In the genomic region with DNA sequence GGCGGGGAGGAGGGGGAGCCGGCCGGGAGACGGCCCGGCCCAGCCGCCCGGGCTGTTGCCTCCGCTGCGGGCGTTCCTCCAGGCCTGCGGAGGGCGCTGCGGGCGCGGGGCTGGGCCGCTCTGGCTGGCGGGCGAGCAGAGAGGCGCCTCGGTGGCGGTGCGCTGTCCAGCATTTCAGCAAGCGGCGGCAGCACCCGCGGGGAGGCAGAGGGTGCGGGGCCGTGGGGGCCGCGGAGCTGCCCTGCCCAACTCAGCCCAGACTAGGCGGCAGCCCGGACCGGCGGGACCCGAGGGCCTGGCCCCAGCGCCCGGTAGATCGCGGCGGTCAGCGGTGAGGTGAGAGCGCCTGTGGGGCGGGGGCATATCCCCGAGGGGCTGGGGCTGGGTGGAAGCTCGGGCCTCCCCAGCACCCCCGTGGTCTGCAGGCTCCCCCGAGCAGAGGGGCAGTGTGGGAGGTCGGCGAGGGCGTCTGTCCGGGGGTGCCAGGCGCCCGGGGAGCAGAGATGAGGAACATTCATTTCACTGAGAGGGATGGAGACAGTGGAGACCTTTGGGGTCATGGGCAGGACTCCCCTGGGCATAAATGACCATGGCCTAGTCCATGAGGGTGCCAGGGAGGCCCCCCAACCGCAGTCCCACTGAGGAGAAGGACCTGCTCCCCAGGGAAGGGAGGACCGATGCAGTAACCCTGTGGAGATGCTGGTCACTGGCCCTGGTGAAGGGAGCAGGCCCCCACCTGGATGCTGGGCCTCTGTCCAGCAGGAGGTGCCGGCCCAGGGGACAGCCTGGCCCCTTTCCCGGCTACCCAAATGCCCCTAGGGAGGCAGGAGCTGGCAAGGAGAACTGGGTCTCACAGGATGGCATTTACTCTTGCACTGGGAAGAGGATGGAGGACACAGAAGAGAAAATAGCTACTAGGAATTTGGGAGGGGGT, we compare ENCODE assay signal across 1 cellular context.
A peak's percentile ranks its signal among the peaks of the same experiment; 100 is the strongest.
TF ChIP-seq lines count a peak whose summit lies in the region.

A gene with protein sequence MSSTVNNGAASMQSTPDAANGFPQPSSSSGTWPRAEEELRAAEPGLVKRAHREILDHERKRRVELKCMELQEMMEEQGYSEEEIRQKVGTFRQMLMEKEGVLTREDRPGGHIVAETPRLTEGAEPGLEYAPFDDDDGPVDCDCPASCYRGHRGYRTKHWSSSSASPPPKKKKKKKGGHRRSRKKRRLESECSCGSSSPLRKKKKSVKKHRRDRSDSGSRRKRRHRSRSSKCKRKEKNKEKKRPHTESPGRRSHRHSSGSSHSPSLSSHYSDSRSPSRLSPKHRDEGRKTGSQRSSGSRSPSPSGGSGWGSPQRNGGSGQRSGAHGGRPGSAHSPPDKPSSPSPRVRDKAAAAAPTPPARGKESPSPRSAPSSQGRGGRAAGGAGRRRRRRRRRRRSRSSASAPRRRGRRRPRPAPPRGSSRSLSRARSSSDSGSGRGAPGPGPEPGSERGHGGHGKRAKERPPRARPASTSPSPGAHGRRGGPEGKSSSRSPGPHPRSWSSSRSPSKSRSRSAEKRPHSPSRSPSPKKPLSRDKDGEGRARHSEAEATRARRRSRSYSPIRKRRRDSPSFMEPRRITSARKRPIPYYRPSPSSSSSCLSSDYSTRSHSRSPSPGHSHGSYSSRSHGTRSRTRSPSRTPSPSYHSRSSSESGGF (plus strand): TSS at position 165 of the 934 bp plus-strand sequence. CDS start 33,171 bp downstream, outside the sequence.

TF ChIP-seq in K562, 482 proteins besides CTCF, POLR2A, EP300 and RAD21 (continued from another document and continues in another):
- TF ChIP-seq, protein P1, sequence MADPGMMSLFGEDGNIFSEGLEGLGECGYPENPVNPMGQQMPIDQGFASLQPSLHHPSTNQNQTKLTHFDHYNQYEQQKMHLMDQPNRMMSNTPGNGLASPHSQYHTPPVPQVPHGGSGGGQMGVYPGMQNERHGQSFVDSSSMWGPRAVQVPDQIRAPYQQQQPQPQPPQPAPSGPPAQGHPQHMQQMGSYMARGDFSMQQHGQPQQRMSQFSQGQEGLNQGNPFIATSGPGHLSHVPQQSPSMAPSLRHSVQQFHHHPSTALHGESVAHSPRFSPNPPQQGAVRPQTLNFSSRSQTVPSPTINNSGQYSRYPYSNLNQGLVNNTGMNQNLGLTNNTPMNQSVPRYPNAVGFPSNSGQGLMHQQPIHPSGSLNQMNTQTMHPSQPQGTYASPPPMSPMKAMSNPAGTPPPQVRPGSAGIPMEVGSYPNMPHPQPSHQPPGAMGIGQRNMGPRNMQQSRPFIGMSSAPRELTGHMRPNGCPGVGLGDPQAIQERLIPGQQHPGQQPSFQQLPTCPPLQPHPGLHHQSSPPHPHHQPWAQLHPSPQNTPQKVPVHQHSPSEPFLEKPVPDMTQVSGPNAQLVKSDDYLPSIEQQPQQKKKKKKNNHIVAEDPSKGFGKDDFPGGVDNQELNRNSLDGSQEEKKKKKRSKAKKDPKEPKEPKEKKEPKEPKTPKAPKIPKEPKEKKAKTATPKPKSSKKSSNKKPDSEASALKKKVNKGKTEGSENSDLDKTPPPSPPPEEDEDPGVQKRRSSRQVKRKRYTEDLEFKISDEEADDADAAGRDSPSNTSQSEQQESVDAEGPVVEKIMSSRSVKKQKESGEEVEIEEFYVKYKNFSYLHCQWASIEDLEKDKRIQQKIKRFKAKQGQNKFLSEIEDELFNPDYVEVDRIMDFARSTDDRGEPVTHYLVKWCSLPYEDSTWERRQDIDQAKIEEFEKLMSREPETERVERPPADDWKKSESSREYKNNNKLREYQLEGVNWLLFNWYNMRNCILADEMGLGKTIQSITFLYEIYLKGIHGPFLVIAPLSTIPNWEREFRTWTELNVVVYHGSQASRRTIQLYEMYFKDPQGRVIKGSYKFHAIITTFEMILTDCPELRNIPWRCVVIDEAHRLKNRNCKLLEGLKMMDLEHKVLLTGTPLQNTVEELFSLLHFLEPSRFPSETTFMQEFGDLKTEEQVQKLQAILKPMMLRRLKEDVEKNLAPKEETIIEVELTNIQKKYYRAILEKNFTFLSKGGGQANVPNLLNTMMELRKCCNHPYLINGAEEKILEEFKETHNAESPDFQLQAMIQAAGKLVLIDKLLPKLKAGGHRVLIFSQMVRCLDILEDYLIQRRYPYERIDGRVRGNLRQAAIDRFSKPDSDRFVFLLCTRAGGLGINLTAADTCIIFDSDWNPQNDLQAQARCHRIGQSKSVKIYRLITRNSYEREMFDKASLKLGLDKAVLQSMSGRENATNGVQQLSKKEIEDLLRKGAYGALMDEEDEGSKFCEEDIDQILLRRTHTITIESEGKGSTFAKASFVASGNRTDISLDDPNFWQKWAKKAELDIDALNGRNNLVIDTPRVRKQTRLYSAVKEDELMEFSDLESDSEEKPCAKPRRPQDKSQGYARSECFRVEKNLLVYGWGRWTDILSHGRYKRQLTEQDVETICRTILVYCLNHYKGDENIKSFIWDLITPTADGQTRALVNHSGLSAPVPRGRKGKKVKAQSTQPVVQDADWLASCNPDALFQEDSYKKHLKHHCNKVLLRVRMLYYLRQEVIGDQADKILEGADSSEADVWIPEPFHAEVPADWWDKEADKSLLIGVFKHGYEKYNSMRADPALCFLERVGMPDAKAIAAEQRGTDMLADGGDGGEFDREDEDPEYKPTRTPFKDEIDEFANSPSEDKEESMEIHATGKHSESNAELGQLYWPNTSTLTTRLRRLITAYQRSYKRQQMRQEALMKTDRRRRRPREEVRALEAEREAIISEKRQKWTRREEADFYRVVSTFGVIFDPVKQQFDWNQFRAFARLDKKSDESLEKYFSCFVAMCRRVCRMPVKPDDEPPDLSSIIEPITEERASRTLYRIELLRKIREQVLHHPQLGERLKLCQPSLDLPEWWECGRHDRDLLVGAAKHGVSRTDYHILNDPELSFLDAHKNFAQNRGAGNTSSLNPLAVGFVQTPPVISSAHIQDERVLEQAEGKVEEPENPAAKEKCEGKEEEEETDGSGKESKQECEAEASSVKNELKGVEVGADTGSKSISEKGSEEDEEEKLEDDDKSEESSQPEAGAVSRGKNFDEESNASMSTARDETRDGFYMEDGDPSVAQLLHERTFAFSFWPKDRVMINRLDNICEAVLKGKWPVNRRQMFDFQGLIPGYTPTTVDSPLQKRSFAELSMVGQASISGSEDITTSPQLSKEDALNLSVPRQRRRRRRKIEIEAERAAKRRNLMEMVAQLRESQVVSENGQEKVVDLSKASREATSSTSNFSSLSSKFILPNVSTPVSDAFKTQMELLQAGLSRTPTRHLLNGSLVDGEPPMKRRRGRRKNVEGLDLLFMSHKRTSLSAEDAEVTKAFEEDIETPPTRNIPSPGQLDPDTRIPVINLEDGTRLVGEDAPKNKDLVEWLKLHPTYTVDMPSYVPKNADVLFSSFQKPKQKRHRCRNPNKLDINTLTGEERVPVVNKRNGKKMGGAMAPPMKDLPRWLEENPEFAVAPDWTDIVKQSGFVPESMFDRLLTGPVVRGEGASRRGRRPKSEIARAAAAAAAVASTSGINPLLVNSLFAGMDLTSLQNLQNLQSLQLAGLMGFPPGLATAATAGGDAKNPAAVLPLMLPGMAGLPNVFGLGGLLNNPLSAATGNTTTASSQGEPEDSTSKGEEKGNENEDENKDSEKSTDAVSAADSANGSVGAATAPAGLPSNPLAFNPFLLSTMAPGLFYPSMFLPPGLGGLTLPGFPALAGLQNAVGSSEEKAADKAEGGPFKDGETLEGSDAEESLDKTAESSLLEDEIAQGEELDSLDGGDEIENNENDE (IDR thresholded peaks at IDR 0.05; ENCODE audit: low read depth, low read length): no peak
- peak; percentile 86 for TF ChIP-seq CREM (IDR thresholded peaks at IDR 0.05; ENCODE audit: low read depth)
- TF ChIP-seq ARNT (IDR thresholded peaks at IDR 0.05): no peak
- TF ChIP-seq PHB (CRISPR knock-in tag; IDR thresholded peaks at IDR 0.05): no peak
- no peak for TF ChIP-seq NUFIP1 (IDR thresholded peaks at IDR 0.05; ENCODE audit: partially characterized antibody)
- TF ChIP-seq, protein P2, sequence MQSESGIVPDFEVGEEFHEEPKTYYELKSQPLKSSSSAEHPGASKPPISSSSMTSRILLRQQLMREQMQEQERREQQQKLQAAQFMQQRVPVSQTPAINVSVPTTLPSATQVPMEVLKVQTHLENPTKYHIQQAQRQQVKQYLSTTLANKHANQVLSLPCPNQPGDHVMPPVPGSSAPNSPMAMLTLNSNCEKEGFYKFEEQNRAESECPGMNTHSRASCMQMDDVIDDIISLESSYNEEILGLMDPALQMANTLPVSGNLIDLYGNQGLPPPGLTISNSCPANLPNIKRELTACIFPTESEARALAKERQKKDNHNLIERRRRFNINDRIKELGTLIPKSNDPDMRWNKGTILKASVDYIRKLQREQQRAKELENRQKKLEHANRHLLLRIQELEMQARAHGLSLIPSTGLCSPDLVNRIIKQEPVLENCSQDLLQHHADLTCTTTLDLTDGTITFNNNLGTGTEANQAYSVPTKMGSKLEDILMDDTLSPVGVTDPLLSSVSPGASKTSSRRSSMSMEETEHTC (IDR thresholded peaks at IDR 0.05): no peak
- no peak for TF ChIP-seq MEF2A (IDR thresholded peaks at IDR 0.05; ENCODE audit: control insufficient read depth, low read depth, low read length)
- TF ChIP-seq NFATC3 (IDR thresholded peaks at IDR 0.05): no peak
- TF ChIP-seq, protein P3, sequence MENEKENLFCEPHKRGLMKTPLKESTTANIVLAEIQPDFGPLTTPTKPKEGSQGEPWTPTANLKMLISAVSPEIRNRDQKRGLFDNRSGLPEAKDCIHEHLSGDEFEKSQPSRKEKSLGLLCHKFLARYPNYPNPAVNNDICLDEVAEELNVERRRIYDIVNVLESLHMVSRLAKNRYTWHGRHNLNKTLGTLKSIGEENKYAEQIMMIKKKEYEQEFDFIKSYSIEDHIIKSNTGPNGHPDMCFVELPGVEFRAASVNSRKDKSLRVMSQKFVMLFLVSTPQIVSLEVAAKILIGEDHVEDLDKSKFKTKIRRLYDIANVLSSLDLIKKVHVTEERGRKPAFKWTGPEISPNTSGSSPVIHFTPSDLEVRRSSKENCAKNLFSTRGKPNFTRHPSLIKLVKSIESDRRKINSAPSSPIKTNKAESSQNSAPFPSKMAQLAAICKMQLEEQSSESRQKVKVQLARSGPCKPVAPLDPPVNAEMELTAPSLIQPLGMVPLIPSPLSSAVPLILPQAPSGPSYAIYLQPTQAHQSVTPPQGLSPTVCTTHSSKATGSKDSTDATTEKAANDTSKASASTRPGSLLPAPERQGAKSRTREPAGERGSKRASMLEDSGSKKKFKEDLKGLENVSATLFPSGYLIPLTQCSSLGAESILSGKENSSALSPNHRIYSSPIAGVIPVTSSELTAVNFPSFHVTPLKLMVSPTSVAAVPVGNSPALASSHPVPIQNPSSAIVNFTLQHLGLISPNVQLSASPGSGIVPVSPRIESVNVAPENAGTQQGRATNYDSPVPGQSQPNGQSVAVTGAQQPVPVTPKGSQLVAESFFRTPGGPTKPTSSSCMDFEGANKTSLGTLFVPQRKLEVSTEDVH (IDR thresholded peaks at IDR 0.05; ENCODE audit: low read depth, partially characterized antibody): no peak
- TF ChIP-seq, protein P4, sequence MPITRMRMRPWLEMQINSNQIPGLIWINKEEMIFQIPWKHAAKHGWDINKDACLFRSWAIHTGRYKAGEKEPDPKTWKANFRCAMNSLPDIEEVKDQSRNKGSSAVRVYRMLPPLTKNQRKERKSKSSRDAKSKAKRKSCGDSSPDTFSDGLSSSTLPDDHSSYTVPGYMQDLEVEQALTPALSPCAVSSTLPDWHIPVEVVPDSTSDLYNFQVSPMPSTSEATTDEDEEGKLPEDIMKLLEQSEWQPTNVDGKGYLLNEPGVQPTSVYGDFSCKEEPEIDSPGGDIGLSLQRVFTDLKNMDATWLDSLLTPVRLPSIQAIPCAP (CRISPR knock-in tag; IDR thresholded peaks at IDR 0.05; ENCODE audit: borderline replicate concordance): no peak
- TF ChIP-seq SLC30A9 (CRISPR knock-in tag; IDR thresholded peaks at IDR 0.05): no peak
- TF ChIP-seq BMI1 (IDR thresholded peaks at IDR 0.05; ENCODE audit: low read length): no peak
- TF ChIP-seq, protein P5, sequence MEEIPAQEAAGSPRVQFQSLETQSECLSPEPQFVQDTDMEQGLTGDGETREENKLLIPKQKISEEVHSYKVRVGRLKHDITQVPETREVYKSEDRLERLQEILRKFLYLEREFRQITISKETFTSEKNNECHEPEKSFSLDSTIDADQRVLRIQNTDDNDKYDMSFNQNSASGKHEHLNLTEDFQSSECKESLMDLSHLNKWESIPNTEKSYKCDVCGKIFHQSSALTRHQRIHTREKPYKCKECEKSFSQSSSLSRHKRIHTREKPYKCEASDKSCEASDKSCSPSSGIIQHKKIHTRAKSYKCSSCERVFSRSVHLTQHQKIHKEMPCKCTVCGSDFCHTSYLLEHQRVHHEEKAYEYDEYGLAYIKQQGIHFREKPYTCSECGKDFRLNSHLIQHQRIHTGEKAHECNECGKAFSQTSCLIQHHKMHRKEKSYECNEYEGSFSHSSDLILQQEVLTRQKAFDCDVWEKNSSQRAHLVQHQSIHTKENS (CRISPR knock-in tag; IDR thresholded peaks at IDR 0.05): no peak
- TF ChIP-seq, protein P6, sequence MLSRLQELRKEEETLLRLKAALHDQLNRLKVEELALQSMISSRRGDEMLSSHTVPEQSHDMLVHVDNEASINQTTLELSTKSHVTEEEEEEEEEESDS (CRISPR knock-in tag; IDR thresholded peaks at IDR 0.05): no peak
- TF ChIP-seq CHD1 (IDR thresholded peaks at IDR 0.05; ENCODE audit: low read length): no peak
- TF ChIP-seq, protein P7, sequence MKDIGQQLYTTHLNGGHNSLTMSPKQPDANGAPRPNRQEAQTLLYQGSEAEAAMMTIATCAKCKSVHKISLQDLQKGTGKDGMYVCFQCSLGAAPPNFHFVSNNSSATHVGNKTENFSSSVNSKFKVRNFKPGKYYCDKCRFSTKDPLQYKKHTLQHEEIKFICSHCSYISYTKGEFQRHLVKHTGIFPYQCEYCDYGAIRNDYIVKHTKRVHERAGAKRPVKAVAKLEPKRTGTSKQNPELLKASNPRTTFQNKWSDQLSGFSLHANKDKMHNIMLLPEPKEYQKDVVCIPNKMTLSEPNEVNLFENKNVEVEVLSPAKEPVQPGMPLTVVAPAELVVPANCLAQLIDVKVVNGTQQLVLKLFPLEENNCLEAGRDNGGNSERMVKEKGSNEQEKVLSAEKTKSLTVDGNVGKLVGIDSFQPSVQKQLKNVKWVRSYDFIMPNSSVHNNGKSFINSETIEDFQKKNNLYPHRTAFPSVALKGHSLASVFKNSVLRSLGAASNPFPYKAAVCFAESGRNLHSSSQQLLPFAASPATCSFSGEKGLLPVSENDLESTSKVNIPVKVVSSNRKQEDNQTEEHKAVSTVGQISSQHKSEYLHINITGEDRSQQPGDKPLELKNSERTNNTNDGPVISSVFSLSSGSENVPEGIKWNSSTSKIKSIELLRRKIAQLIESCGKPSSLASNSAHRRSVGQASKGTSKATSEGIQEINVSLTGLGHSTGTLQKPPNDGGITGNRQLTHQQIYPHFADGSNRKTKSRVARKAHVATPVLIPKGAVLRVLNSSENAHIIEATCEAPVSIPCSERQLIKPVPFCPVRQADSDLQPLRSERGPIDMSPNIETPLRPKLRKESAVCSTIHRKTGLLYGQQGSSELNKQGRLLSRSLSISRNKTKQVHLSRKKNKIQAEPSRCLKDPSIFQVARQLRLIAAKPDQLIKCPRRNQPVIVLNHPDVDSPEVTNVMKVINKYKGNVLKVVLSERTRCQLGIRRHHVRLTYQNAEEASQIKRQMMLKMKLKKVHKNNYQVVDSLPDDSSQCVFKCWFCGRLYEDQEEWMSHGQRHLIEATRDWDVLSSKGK (CRISPR knock-in tag; IDR thresholded peaks at IDR 0.05): no peak
- TF ChIP-seq HMG20B (CRISPR knock-in tag; IDR thresholded peaks at IDR 0.05): no peak
- TF ChIP-seq, protein P8, sequence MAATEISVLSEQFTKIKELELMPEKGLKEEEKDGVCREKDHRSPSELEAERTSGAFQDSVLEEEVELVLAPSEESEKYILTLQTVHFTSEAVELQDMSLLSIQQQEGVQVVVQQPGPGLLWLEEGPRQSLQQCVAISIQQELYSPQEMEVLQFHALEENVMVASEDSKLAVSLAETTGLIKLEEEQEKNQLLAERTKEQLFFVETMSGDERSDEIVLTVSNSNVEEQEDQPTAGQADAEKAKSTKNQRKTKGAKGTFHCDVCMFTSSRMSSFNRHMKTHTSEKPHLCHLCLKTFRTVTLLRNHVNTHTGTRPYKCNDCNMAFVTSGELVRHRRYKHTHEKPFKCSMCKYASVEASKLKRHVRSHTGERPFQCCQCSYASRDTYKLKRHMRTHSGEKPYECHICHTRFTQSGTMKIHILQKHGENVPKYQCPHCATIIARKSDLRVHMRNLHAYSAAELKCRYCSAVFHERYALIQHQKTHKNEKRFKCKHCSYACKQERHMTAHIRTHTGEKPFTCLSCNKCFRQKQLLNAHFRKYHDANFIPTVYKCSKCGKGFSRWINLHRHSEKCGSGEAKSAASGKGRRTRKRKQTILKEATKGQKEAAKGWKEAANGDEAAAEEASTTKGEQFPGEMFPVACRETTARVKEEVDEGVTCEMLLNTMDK (IDR thresholded peaks at IDR 0.05; ENCODE audit: borderline replicate concordance, insufficient read depth, low read depth, low read length, poor library complexity, severe bottlenecking): peak; percentile 98
